Comparison of ENCODE assay signal across 1 cellular context in genomic region chr6:28606424-28607391, GRCh38.
TF ChIP-seq lines count a peak whose summit lies in the region.

No MANE protein-coding gene starts in this region.

TF ChIP-seq in HepG2, 621 proteins besides CTCF, POLR2A, EP300 and RAD21 (continued from another document and continues in another):
- TF ChIP-seq ZNF142 (CRISPR knock-in tag; IDR thresholded peaks at IDR 0.05): peak; percentile 62
- no peak for TF ChIP-seq CENPX (CRISPR knock-in tag; IDR thresholded peaks at IDR 0.05)
- TF ChIP-seq PHF8 (CRISPR knock-in tag; IDR thresholded peaks at IDR 0.05): peak; percentile 45; the same call in 1 of the 2 replicates
- TF ChIP-seq ZMYM4 (CRISPR knock-in tag; IDR thresholded peaks at IDR 0.05): peak; percentile 62
- TF ChIP-seq GLI4 (CRISPR knock-in tag; IDR thresholded peaks at IDR 0.05; ENCODE audit: borderline replicate concordance): no peak
- TF ChIP-seq ERF (CRISPR knock-in tag; IDR thresholded peaks at IDR 0.05): peak; percentile 64; the same call in 1 of the 2 replicates
- 0 out of 2 replicates have a peak, but pooled peaks have one; percentile 31 for TF ChIP-seq ZNF724P (CRISPR knock-in tag; IDR thresholded peaks at IDR 0.05; ENCODE audit: borderline replicate concordance)
- 0 out of 2 replicates have a peak, but pooled peaks have one; percentile 25 for TF ChIP-seq STAT6 (CRISPR knock-in tag; IDR thresholded peaks at IDR 0.05; ENCODE audit: borderline replicate concordance)
- TF ChIP-seq UBTF (CRISPR knock-in tag; IDR thresholded peaks at IDR 0.05): peak; percentile 48
- peak; percentile 89; the same call in 1 of the 2 replicates for TF ChIP-seq MYPOP (CRISPR knock-in tag; IDR thresholded peaks at IDR 0.05)
- peak; percentile 71 for TF ChIP-seq KMT2A (CRISPR knock-in tag; IDR thresholded peaks at IDR 0.05)
- no peak for TF ChIP-seq CSRNP2 (CRISPR knock-in tag; conservative IDR thresholded peaks at IDR 0.05; ENCODE audit: low read depth)
- peak; percentile 70; the same call in 1 of the 2 replicates for TF ChIP-seq ZFX (CRISPR knock-in tag; IDR thresholded peaks at IDR 0.05; ENCODE audit: low read depth)
- peak; percentile 31; the same call in 1 of the 2 replicates for TF ChIP-seq HOXA3 (CRISPR knock-in tag; IDR thresholded peaks at IDR 0.05)
- peak; percentile 56; the same call in 1 of the 2 replicates for TF ChIP-seq ZNF124 (CRISPR knock-in tag; IDR thresholded peaks at IDR 0.05)
- TF ChIP-seq DRAP1 (CRISPR knock-in tag; IDR thresholded peaks at IDR 0.05): peak; percentile 71
- TF ChIP-seq ZNF605 (CRISPR knock-in tag; IDR thresholded peaks at IDR 0.05): peak; percentile 68; the same call in 1 of the 2 replicates
- peak; percentile 56; the same call in 1 of the 2 replicates for TF ChIP-seq TFE3 (CRISPR knock-in tag; IDR thresholded peaks at IDR 0.05)
- TF ChIP-seq ZNF18 (CRISPR knock-in tag; IDR thresholded peaks at IDR 0.05; ENCODE audit: insufficient replicate concordance): no peak
- no peak for TF ChIP-seq SOX6 (IDR thresholded peaks at IDR 0.05)
- TF ChIP-seq SOX6 (CRISPR knock-in tag; IDR thresholded peaks at IDR 0.05): peak; percentile 62; the same call in 1 of the 2 replicates
- peak; percentile 48; the same call in 1 of the 2 replicates for TF ChIP-seq RFXANK (CRISPR knock-in tag; IDR thresholded peaks at IDR 0.05)
- no peak for TF ChIP-seq NONO (IDR thresholded peaks at IDR 0.05)
- peak; percentile 28; the same call in 1 of the 2 replicates for TF ChIP-seq NONO (CRISPR knock-in tag; conservative IDR thresholded peaks at IDR 0.05)
- TF ChIP-seq ZNF747 (CRISPR knock-in tag; IDR thresholded peaks at IDR 0.05; ENCODE audit: borderline replicate concordance): no peak
- 0 out of 2 replicates have a peak, but pooled peaks have one; percentile 55 for TF ChIP-seq DZIP1 (CRISPR knock-in tag; IDR thresholded peaks at IDR 0.05)
- TF ChIP-seq STAT5B (CRISPR knock-in tag; IDR thresholded peaks at IDR 0.05): no peak
- TF ChIP-seq MAZ (IDR thresholded peaks at IDR 0.05; ENCODE audit: borderline replicate concordance, low read depth, low read length): no peak
- peak; percentile 43; the same call in 1 of the 2 replicates for TF ChIP-seq MAZ (CRISPR knock-in tag; IDR thresholded peaks at IDR 0.05; ENCODE audit: low read depth)
- no peak for TF ChIP-seq ZNF383 (CRISPR knock-in tag; IDR thresholded peaks at IDR 0.05; ENCODE audit: borderline replicate concordance)
- TF ChIP-seq ZNF607 (CRISPR knock-in tag; IDR thresholded peaks at IDR 0.05; ENCODE audit: borderline replicate concordance): peak; percentile 9; the same call in 1 of the 2 replicates
- peak; percentile 42; the same call in 1 of the 2 replicates for TF ChIP-seq YEATS4 (CRISPR knock-in tag; IDR thresholded peaks at IDR 0.05; ENCODE audit: borderline replicate concordance)
